1 cellular context compared by ENCODE assay signal in the genomic region with DNA sequence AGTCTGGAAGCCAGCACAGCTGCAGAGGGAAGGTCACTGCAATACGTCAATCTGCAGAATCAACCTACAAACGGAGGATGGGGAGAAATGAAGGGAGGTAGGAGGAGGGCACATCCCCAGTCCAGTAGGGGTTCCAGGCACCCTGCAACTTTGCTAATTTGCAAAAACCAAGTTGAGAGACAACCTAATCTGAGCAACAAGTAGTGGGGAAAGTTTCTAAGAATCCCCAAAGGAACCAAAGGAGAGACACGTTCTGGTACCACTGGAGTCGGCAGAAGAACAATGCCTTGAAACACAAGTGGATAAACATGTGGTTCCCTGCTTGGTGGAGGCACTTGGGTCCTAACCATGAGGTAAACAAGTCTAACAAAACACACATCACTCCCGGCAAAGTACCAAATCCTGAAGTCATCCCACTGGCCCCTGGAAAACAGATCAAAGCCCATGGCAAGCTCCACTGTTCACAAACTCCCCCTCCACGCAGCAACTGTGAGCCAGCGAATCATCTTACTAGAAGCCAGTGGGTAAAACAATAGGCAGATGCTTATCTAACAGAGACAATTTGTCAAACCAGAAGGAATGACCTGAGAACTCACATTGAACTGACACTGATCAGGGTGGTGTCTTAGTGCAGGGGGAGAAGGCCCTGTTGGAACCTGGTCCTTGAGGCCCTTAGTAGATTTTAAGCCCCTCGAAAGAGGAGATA.
TF ChIP-seq lines count a peak whose summit lies in the region.

No MANE protein-coding gene starts in this region.

TF ChIP-seq in K562, 482 proteins besides CTCF, POLR2A, EP300 and RAD21:
- TF ChIP-seq MCM3 (IDR thresholded peaks at IDR 0.05), result no peak
- TF ChIP-seq, protein P1, sequence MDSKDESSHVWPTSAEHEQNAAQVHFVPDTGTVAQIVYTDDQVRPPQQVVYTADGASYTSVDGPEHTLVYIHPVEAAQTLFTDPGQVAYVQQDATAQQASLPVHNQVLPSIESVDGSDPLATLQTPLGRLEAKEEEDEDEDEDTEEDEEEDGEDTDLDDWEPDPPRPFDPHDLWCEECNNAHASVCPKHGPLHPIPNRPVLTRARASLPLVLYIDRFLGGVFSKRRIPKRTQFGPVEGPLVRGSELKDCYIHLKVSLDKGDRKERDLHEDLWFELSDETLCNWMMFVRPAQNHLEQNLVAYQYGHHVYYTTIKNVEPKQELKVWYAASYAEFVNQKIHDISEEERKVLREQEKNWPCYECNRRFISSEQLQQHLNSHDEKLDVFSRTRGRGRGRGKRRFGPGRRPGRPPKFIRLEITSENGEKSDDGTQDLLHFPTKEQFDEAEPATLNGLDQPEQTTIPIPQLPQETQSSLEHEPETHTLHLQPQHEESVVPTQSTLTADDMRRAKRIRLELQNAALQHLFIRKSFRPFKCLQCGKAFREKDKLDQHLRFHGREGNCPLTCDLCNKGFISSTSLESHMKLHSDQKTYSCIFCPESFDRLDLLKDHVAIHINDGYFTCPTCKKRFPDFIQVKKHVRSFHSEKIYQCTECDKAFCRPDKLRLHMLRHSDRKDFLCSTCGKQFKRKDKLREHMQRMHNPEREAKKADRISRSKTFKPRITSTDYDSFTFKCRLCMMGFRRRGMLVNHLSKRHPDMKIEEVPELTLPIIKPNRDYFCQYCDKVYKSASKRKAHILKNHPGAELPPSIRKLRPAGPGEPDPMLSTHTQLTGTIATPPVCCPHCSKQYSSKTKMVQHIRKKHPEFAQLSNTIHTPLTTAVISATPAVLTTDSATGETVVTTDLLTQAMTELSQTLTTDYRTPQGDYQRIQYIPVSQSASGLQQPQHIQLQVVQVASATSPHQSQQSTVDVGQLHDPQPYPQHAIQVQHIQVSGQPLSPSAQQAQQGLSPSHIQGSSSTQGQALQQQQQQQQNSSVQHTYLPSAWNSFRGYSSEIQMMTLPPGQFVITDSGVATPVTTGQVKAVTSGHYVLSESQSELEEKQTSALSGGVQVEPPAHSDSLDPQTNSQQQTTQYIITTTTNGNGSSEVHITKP (IDR thresholded peaks at IDR 0.05; ENCODE audit: partially characterized antibody), result peak; percentile 38
- TF ChIP-seq FOXK1 (CRISPR knock-in tag; IDR thresholded peaks at IDR 0.05; ENCODE audit: borderline replicate concordance), result 0 out of 2 replicates have a peak, but pooled peaks have one; percentile 55
- peak; percentile 86 for TF ChIP-seq SOX6 (IDR thresholded peaks at IDR 0.05)
- TF ChIP-seq GATA2 (CRISPR knock-in tag; IDR thresholded peaks at IDR 0.05), result peak; percentile 65; the same call in 1 of the 2 replicates
- TF ChIP-seq RNF2 (IDR thresholded peaks at IDR 0.05), result no peak
- TF ChIP-seq, protein P2, sequence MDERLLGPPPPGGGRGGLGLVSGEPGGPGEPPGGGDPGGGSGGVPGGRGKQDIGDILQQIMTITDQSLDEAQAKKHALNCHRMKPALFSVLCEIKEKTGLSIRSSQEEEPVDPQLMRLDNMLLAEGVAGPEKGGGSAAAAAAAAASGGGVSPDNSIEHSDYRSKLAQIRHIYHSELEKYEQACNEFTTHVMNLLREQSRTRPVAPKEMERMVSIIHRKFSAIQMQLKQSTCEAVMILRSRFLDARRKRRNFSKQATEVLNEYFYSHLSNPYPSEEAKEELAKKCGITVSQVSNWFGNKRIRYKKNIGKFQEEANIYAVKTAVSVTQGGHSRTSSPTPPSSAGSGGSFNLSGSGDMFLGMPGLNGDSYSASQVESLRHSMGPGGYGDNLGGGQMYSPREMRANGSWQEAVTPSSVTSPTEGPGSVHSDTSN (CRISPR knock-in tag; IDR thresholded peaks at IDR 0.05; ENCODE audit: low read depth), result no peak
- TF ChIP-seq, protein P2 (tag; conservative IDR thresholded peaks at IDR 0.05; ENCODE audit: low read depth), result peak; percentile 56
